Comparison of ENCODE assay signal across 15 cellular contexts in genomic region chr15:95458736-95459135, GRCh38.
"Had no signal": no experiment of that assay in that cellular context is flagged by ENCODE, and none has a peak within 500 bp of the region (broad histone marks: within the 10 kb centered on the region; RNA-seq: fewer than 3 reads in every experiment).

No MANE protein-coding gene starts in this region.

- H3K36me3 ChIP-seq: neutrophil, thoracic aorta, vagina had no signal

- H3K9me3 ChIP-seq: neutrophil, psoas muscle, thoracic aorta, vagina had no signal

- H3K36me3 Mint-ChIP-seq: naive B cell had no signal

- DNase-seq: activated CD4-positive, alpha-beta T cell treated with anti-CD3 and anti-CD28 coated beads, Interleukin-2, amount 50 U/mL, for 1 hour; activated naive CD4-positive, alpha-beta T cell treated with anti-CD3 and anti-CD28 coated beads, Interleukin-2, amount 10 ng/mL, durations not matched to agents 7 days and 5 days; foreskin melanocyte; midbrain; naive B cell; psoas muscle; stimulated activated CD4-positive, alpha-beta T cell treated with anti-CD3 and anti-CD28 coated beads, Interleukin-15, amount 100 ng/mL, for 24 hours; stimulated activated CD4-positive, alpha-beta T cell treated with anti-CD3 and anti-CD28 coated beads, Interleukin-4, amount 100 ng/mL, for 24 hours; T-helper 2 cell had no signal

- H3K27ac Mint-ChIP-seq: activated naive CD4-positive, alpha-beta T cell treated with anti-CD3 and anti-CD28 coated beads, Interleukin-2, amount 10 ng/mL, durations not matched to agents 7 days and 5 days; activated T-helper 2 cell treated with anti-CD3 and anti-CD28 coated beads, Interferon-gamma antibody, Interleukin-2, Interleukin-4, amounts not matched to agents 10 μg/mL and 5 μg/mL and 100 μg/mL, durations not matched to agents 14 hours and 24 hours and 36 hours; naive B cell; stimulated activated naive CD8-positive, alpha-beta T cell treated with anti-CD3 and anti-CD28 coated beads, Interleukin-15, Interleukin-2, amounts not matched to agents 100 ng/mL and 50 ng/mL, for 24 hours had no signal

- H3K27me3 Mint-ChIP-seq: central memory CD8-positive, alpha-beta T cell had no signal

- H3K27me3 ChIP-seq: neutrophil, vagina had no signal

- H3K4me3 ChIP-seq: psoas muscle, thoracic aorta, vagina had no signal

- H3K27ac ChIP-seq: neutrophil, psoas muscle, vagina had no signal

- H3K4me1 Mint-ChIP-seq: naive B cell had no signal

- H3K4me3 Mint-ChIP-seq: activated naive CD4-positive, alpha-beta T cell treated with anti-CD3 and anti-CD28 coated beads, Interleukin-2, amount 10 ng/mL, durations not matched to agents 7 days and 5 days; central memory CD8-positive, alpha-beta T cell; naive B cell; stimulated activated naive CD8-positive, alpha-beta T cell treated with anti-CD3 and anti-CD28 coated beads, Interleukin-15, Interleukin-2, amounts not matched to agents 100 ng/mL and 50 ng/mL, for 24 hours had no signal
